19 cellular contexts compared by ENCODE assay signal in the genomic region with DNA sequence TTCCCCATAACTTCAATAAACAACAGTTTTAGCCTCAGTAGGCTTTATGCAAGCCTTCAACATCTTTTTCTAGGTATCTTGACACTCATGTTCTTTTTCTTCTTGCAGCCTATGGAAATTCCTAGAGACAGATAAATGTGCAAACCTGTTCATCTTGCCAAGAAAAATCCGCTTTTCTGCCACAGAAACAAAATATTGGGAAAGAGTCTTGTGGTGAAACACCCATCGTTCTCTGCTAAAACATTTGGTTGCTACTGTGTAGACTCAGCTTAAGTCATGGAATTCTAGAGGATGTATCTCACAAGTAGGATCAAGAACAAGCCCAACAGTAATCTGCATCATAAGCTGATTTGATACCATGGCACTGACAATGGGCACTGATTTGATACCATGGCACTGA.
"Had no signal": no experiment of that assay in that cellular context is flagged by ENCODE, and none has a peak within 500 bp of the region (broad histone marks: within the 10 kb centered on the region; RNA-seq: fewer than 3 reads in every experiment).

No MANE protein-coding gene starts in this region.

- H3K4me1 ChIP-seq: gastrocnemius medialis, tibial artery had no signal

- H3K27ac ChIP-seq: coronary artery, esophagus squamous epithelium, gastrocnemius medialis, left ventricle myocardium inferior, parathyroid adenoma, tibial artery, WERI-Rb-1 had no signal

- H3K36me3 ChIP-seq: esophagus squamous epithelium, gastrocnemius medialis, left ventricle myocardium inferior, tibial artery, WERI-Rb-1 had no signal

- ATAC-seq: activated CD8-positive, alpha-beta T cell treated with anti-CD3 and anti-CD28 coated beads, Interleukin-2, amount 10 ng/mL, durations not matched to agents 7 days and 5 days; gastrocnemius medialis; right cardiac atrium; stimulated activated naive CD8-positive, alpha-beta T cell treated with anti-CD3 and anti-CD28 coated beads, Interleukin-15, amount 100 ng/mL, for 72 hours had no signal

- H3K27me3 ChIP-seq: esophagus squamous epithelium, gastrocnemius medialis, tibial artery had no signal

- H3K4me3 ChIP-seq: coronary artery, esophagus squamous epithelium, gastrocnemius medialis, left ventricle myocardium inferior, tibial artery had no signal

- H3K9ac ChIP-seq: parathyroid adenoma had no signal

- H3K9me3 ChIP-seq: esophagus squamous epithelium, gastrocnemius medialis, left ventricle myocardium inferior, tibial artery had no signal

- DNase-seq: activated CD4-positive, alpha-beta T cell treated with anti-CD3 and anti-CD28 coated beads for 1 hour; activated CD4-positive, alpha-beta T cell treated with anti-CD3 and anti-CD28 coated beads, Interleukin-2, amount 50 U/mL, for 1 hour; activated CD8-positive, alpha-beta T cell treated with anti-CD3 and anti-CD28 coated beads, Interleukin-2, amount 10 ng/mL, durations not matched to agents 7 days and 5 days; activated gamma-delta T cell; aorta; esophagus squamous epithelium; gastrocnemius medialis; head of caudate nucleus; hypothalamus; left ventricle myocardium inferior; nephron progenitor cell; right cardiac atrium; stimulated activated CD4-positive, alpha-beta T cell treated with anti-CD3 and anti-CD28 coated beads, Interleukin-12 subunit alpha, Interleukin-12 subunit beta, amount 100 ng/mL, for 4 hours; stimulated activated CD4-positive, alpha-beta T cell treated with anti-CD3 and anti-CD28 coated beads, Interleukin-4, amount 100 ng/mL, for 4 hours; stimulated activated naive CD8-positive, alpha-beta T cell treated with anti-CD3 and anti-CD28 coated beads, Interleukin-15, amount 100 ng/mL, for 72 hours; tibial artery; WERI-Rb-1 had no signal
